8 cellular contexts compared by ENCODE assay signal in genomic region chr5:79702606-79703380, GRCh38. TPM values are rescaled to one million over a fixed set of nuclear protein-coding genes. Genes with fewer than 3 reads are reported as not detected.
DNase-seq lines count a peak whose midpoint lies in the region; ATAC-seq and TF ChIP-seq lines count a peak whose summit lies in the region.

No MANE protein-coding gene starts in this region.

- no peaks in the 10 kb centered on the region for H3K27me3 ChIP-seq in hepatocyte

- CTCF ChIA-PET in activated CD8-positive, alpha-beta T cell treated with anti-CD3 and anti-CD28 coated beads for 36 hours (lab: Charles Lee), result interaction anchor here (0.5 to 3.7 kb wide), 19 partner anchors 9 to 415 kb away, joined by 3 to 16 read pairs (median 5); partner anchors contain the start of gene CMYA5

- H3K4me3 Mint-ChIP-seq in activated CD8-positive, alpha-beta T cell treated with anti-CD3 and anti-CD28 coated beads for 36 hours, result no peak overlapping the region
- no peak overlapping the region for H3K4me3 Mint-ChIP-seq in stimulated activated memory B cell treated with anti-CD40 and anti-IgM and Interleukin-4, amounts not matched to agents 10 μg/mL and 1 μg/mL and 100 μg/mL, for 72 hours

- 52% methylated on average over 3 of the region's 3 CpGs for WGBS in hepatocyte (ENCODE audit: low lambda C conversion rate, missing lambda C conversion rate)

- H3K4me3 ChIP-seq in hepatocyte, result no peak overlapping the region

- no peak overlapping the region for H3K27ac ChIP-seq in hepatocyte

- H3K4me1 ChIP-seq in hepatocyte (ENCODE audit: insufficient read depth), result no peaks in the 10 kb centered on the region

- no peaks in the 10 kb centered on the region for H3K36me3 ChIP-seq in hepatocyte (replicated peaks; ENCODE audit: insufficient read depth, low read depth)

- ATAC-seq in activated CD8-positive, alpha-beta T cell treated with anti-CD3 and anti-CD28 coated beads for 36 hours, result peak; percentile 60
- no peak for ATAC-seq in HG03159 (IDR thresholded peaks at IDR 0.05; ENCODE audit: unreplicated experiment)
- ATAC-seq in stimulated activated memory B cell treated with anti-CD40 and anti-IgM and Interleukin-4, amounts not matched to agents 10 μg/mL and 1 μg/mL and 100 μg/mL, for 72 hours, result no peak
- no peak for ATAC-seq in GM21515 (IDR thresholded peaks at IDR 0.05; ENCODE audit: unreplicated experiment)

- H3K9me3 ChIP-seq in hepatocyte (ENCODE audit: low read depth), result no peaks in the 10 kb centered on the region

- DNase-seq in EH (ENCODE audit: low read depth) (peak; percentile 54), hepatocyte (ENCODE audit: low spot score) (peak; percentile 29), NCI-H1105 treated with DMSO at 0.1 percent for 48 hours (lab: John Stamatoyannopoulos, UW) (no peak)
- DNase-seq in activated CD8-positive, alpha-beta T cell treated with anti-CD3 and anti-CD28 coated beads for 36 hours, result peak; percentile 54

- H3K9me2 ChIP-seq in hepatocyte (replicated peaks; ENCODE audit: insufficient read depth), result no peaks in the 10 kb centered on the region

- POLR2A ChIA-PET in activated CD8-positive, alpha-beta T cell treated with anti-CD3 and anti-CD28 coated beads for 36 hours (lab: Charles Lee), result no interaction called here

- H3K27me3 Mint-ChIP-seq in activated CD8-positive, alpha-beta T cell treated with anti-CD3 and anti-CD28 coated beads for 36 hours, result no peaks in the 10 kb centered on the region
- H3K27me3 Mint-ChIP-seq in stimulated activated memory B cell treated with anti-CD40 and anti-IgM and Interleukin-4, amounts not matched to agents 10 μg/mL and 1 μg/mL and 100 μg/mL, for 72 hours, result no peaks in the 10 kb centered on the region

- no peak overlapping the region for H3K27ac Mint-ChIP-seq in activated CD8-positive, alpha-beta T cell treated with anti-CD3 and anti-CD28 coated beads for 36 hours
- H3K27ac Mint-ChIP-seq in stimulated activated memory B cell treated with anti-CD40 and anti-IgM and Interleukin-4, amounts not matched to agents 10 μg/mL and 1 μg/mL and 100 μg/mL, for 72 hours, result no peak overlapping the region

- no peaks in the 10 kb centered on the region for H3K36me3 Mint-ChIP-seq in activated CD8-positive, alpha-beta T cell treated with anti-CD3 and anti-CD28 coated beads for 36 hours (ENCODE audit: low read depth)
- H3K36me3 Mint-ChIP-seq in stimulated activated memory B cell treated with anti-CD40 and anti-IgM and Interleukin-4, amounts not matched to agents 10 μg/mL and 1 μg/mL and 100 μg/mL, for 72 hours, result no peaks in the 10 kb centered on the region

- H2AFZ ChIP-seq in hepatocyte, result no peak overlapping the region

- TF ChIP-seq CTCF in LNCAP (IDR thresholded peaks at IDR 0.05) (peak; percentile 63), hepatocyte (IDR thresholded peaks at IDR 0.05; ENCODE audit: poor library complexity) (peak; percentile 40)
- peak; percentile 76 for TF ChIP-seq CTCF in activated CD8-positive, alpha-beta T cell treated with anti-CD3 and anti-CD28 coated beads for 36 hours (IDR thresholded peaks at IDR 0.05)

- H3K4me1 Mint-ChIP-seq in activated CD8-positive, alpha-beta T cell treated with anti-CD3 and anti-CD28 coated beads for 36 hours (ENCODE audit: low read depth), result peaks cover 12% of the 10 kb centered on the region
- H3K4me1 Mint-ChIP-seq in stimulated activated memory B cell treated with anti-CD40 and anti-IgM and Interleukin-4, amounts not matched to agents 10 μg/mL and 1 μg/mL and 100 μg/mL, for 72 hours, result peaks cover 4% of the 10 kb centered on the region

- H3K79me2 ChIP-seq in hepatocyte, result no peaks in the 10 kb centered on the region

- peaks cover 5% of the 10 kb centered on the region for H3K9me3 Mint-ChIP-seq in activated CD8-positive, alpha-beta T cell treated with anti-CD3 and anti-CD28 coated beads for 36 hours
- peaks cover 5% of the 10 kb centered on the region for H3K9me3 Mint-ChIP-seq in stimulated activated memory B cell treated with anti-CD40 and anti-IgM and Interleukin-4, amounts not matched to agents 10 μg/mL and 1 μg/mL and 100 μg/mL, for 72 hours

- no peaks in the 10 kb centered on the region for H4K20me1 ChIP-seq in hepatocyte (ENCODE audit: insufficient read depth, poor library complexity, severe bottlenecking)

- H3K4me2 ChIP-seq in hepatocyte, result no peak overlapping the region

- intact Hi-C loops in activated CD8-positive, alpha-beta T cell treated with anti-CD3 and anti-CD28 coated beads for 36 hours (cut with micrococcal nuclease), result loop anchor here (2.0 kb wide), 1 partner anchor 156 kb away; no protein-coding TSS in a partner anchor

RNA-seq across cellular contexts. Expression of gene CMYA5, which starts 13.2 kb away (rescaled TPM):
- total RNA-seq in activated CD8-positive, alpha-beta T cell treated with anti-CD3 and anti-CD28 coated beads for 36 hours, result under 1 TPM; 0.13 to 0.16 TPM
- total RNA-seq in hepatocyte, result 2.0 and 3.5 TPM in 2 replicates
- 1.0 and 1.1 TPM in 2 replicates for polyA plus RNA-seq in hepatocyte
